ENCODE assay signal across 8 cellular contexts in genomic region chr22:48576333-48577013, GRCh38.
DNase-seq lines count a peak whose midpoint lies in the region; TF ChIP-seq lines count a peak whose summit lies in the region.

No MANE protein-coding gene starts in this region.

- peaks cover 5% of the 10 kb centered on the region for H3K36me3 Mint-ChIP-seq in nephron progenitor cell (ENCODE audit: low read depth)

- no peak overlapping the region for H3K4me3 Mint-ChIP-seq in nephron progenitor cell

- H3K4me1 ChIP-seq in ectodermal cell (ENCODE audit: control insufficient read depth, insufficient read depth, low read length): peaks cover 15% of the 10 kb centered on the region

- peak; percentile 66 for TF ChIP-seq CTCF in AG04449 (IDR thresholded peaks at IDR 0.05; ENCODE audit: insufficient read depth, low read length, missing control alignments)
- TF ChIP-seq CTCF in LNCAP (IDR thresholded peaks at IDR 0.05): peak; percentile 81
- peak; percentile 53 for TF ChIP-seq CTCF in nephron progenitor cell (IDR thresholded peaks at IDR 0.05)

- no peak overlapping the region for H3K27ac ChIP-seq in ectodermal cell (ENCODE audit: insufficient read depth, low read depth, low read length, poor library complexity, severe bottlenecking)

- no peaks in the 10 kb centered on the region for H3K36me3 ChIP-seq in ectodermal cell (ENCODE audit: control insufficient read depth, insufficient read depth, low read length)

- no peak overlapping the region for H3K27ac Mint-ChIP-seq in nephron progenitor cell

- CTCF ChIA-PET in AG04449 (lab: Yijun Ruan, JAX): interaction anchor here (0.8 to 2.6 kb wide), 4 partner anchors 74 to 1058 kb away, joined by 3 to 14 read pairs (median 4); no protein-coding TSS in a partner anchor

- POLR2A ChIA-PET in AG04449 (lab: Yijun Ruan, JAX): no interaction called here

- H3K9me3 ChIP-seq in ectodermal cell (ENCODE audit: control insufficient read depth, low read length): no peaks in the 10 kb centered on the region

- 1% methylated on average over 103 of the region's 103 CpGs for WGBS in ectodermal cell, 2 experiments

- H3K4me1 Mint-ChIP-seq in nephron progenitor cell: peaks cover 19% of the 10 kb centered on the region

- H3K4me3 ChIP-seq in AG04449 (ENCODE audit: low read depth, low read length): peak overlapping the region; percentile 43
- peak overlapping the region; percentile 45 for H3K4me3 ChIP-seq in ectodermal cell (ENCODE audit: insufficient read depth, low read depth, low read length)

- H3K9me3 Mint-ChIP-seq in nephron progenitor cell: peaks cover 12% of the 10 kb centered on the region

- DNase-seq in AG04449 (ENCODE audit: low read depth, low spot score) (no peak), nephron progenitor cell (peak; percentile 80), NCI-H2227 treated with DMSO at 0.1 percent for 48 hours (lab: John Stamatoyannopoulos, UW) (no peak), SIG-M5 (lab: John Stamatoyannopoulos, UW) (no peak), foreskin melanocyte (no peak), SHP77 (lab: John Stamatoyannopoulos, UW) (no peak)

- peaks cover 35% of the 10 kb centered on the region for H3K27me3 Mint-ChIP-seq in nephron progenitor cell (ENCODE audit: low read depth, poor library complexity)

- no peaks in the 10 kb centered on the region for H3K27me3 ChIP-seq in ectodermal cell (ENCODE audit: control insufficient read depth, insufficient read depth, low read length, poor library complexity, severe bottlenecking)
